Comparison of ENCODE assay signal across 10 cellular contexts in genomic region chr5:36689225-36689624, GRCh38.
DNase-seq lines count a peak whose midpoint lies in the region; ATAC-seq and TF ChIP-seq lines count a peak whose summit lies in the region.
"Had no signal": no experiment of that assay in that cellular context is flagged by ENCODE, and none has a peak within 500 bp of the region (broad histone marks: within the 10 kb centered on the region; RNA-seq: fewer than 3 reads in every experiment).

No MANE protein-coding gene starts in this region.

- H3K36me3 Mint-ChIP-seq in activated B cell treated with CpG ODN at 0.5 μM for 24 hours (ENCODE audit: low read depth) (peaks cover 2% of the 10 kb centered on the region), naive B cell (no peaks in the 10 kb centered on the region)

- H3K27me3 Mint-ChIP-seq in activated B cell treated with CpG ODN at 0.5 μM for 24 hours (no peaks in the 10 kb centered on the region), naive B cell (no peaks in the 10 kb centered on the region)

- peak overlapping the region; percentile 94 for H3K4me3 Mint-ChIP-seq in activated B cell treated with CpG ODN at 0.5 μM for 24 hours
- peak overlapping the region; percentile 6 to 94 (median 80) for H3K4me3 Mint-ChIP-seq in naive B cell

- POLR2A ChIA-PET in activated B cell treated with CpG ODN at 0.5 μM for 24 hours (lab: Charles Lee): interaction anchor here (0.6 kb wide), 2 partner anchors 447 to 710 kb away, joined by 3 read pairs; partner anchors contain the start of gene NADK2

- H3K4me1 Mint-ChIP-seq in activated B cell treated with CpG ODN at 0.5 μM for 24 hours (peaks cover 40% of the 10 kb centered on the region), naive B cell (peaks cover 25 to 47% (median 27%) of the 10 kb centered on the region in 3 donors)

- H3K9me3 Mint-ChIP-seq in activated B cell treated with CpG ODN at 0.5 μM for 24 hours (no peaks in the 10 kb centered on the region), naive B cell (no peaks in the 10 kb centered on the region)

- no peak for TF ChIP-seq CTCF in activated B cell treated with CpG ODN at 0.5 μM for 24 hours (IDR thresholded peaks at IDR 0.05)

- ATAC-seq in HG02610 (IDR thresholded peaks at IDR 0.05; ENCODE audit: unreplicated experiment) (peak; percentile 23), activated B cell treated with CpG ODN at 0.5 μM for 24 hours (ENCODE audit: low read depth) (peak; percentile 18), naive B cell (ENCODE audit: low read depth in 2 of 2) (peak; percentile 48 to 51), GM21529 (IDR thresholded peaks at IDR 0.05; ENCODE audit: unreplicated experiment) (no peak)

- DNase-seq in EH (ENCODE audit: low read depth): peak; percentile 25
- DNase-seq in activated B cell treated with CpG ODN at 0.5 μM for 24 hours: no peak
- peak; percentile 34 for DNase-seq in naive B cell
- no peak for DNase-seq in HUDEP-2 (lab: John Stamatoyannopoulos, UW; ENCODE audit: unreplicated experiment in 76 of 76)
- no peak for DNase-seq in SK-N-DZ (ENCODE audit: low spot score)
- DNase-seq in stimulated activated CD4-positive, alpha-beta T cell treated with anti-CD3 and anti-CD28 coated beads, Interleukin-1b, Interleukin-23, amount 100 ng/mL, for 48 hours: no peak
- DNase-seq: SHP77 treated with DMSO at 0.1 percent for 48 hours, sigmoid colon had no signal

- intact Hi-C loops in activated B cell treated with CpG ODN at 0.5 μM for 24 hours (cut with micrococcal nuclease): no loop called here

- CTCF ChIA-PET in activated B cell treated with CpG ODN at 0.5 μM for 24 hours (lab: Charles Lee): interaction anchor here (0.6 to 5.2 kb wide), 5 partner anchors 11 to 155 kb away, joined by 3 to 44 read pairs (median 17); no protein-coding TSS in a partner anchor

- H3K27ac Mint-ChIP-seq in activated B cell treated with CpG ODN at 0.5 μM for 24 hours (peak overlapping the region; percentile 80), naive B cell (peak overlapping the region in 2 of 6 donors; percentile 33 to 70)

Comparison
In these comparisons a context has a peak if more than half of its experiments do, and no peak if none do; other contexts are left out.
1. DNase-seq: peak in EH (single experiment) and naive B cell (single experiment); none in activated B cell treated with CpG ODN at 0.5 μM for 24 hours (single experiment), HUDEP-2 (0 of 76), SK-N-DZ (single experiment) and stimulated activated CD4-positive, alpha-beta T cell treated with anti-CD3 and anti-CD28 coated beads, Interleukin-1b, Interleukin-23, amount 100 ng/mL, for 48 hours (single experiment).